ENCODE assay signal across 13 cellular contexts in genomic region chr18:60146220-60146960, GRCh38.
A peak's percentile ranks its signal among the peaks of the same experiment; 100 is the strongest.
DNase-seq lines count a peak whose midpoint lies in the region; ATAC-seq and TF ChIP-seq lines count a peak whose summit lies in the region.
"Had no signal": no experiment of that assay in that cellular context is flagged by ENCODE, and none has a peak within 500 bp of the region (broad histone marks: within the 10 kb centered on the region; RNA-seq: fewer than 3 reads in every experiment).

No MANE protein-coding gene starts in this region.

- in situ Hi-C loops in GM13976 (cut with MboI; ENCODE audit: low sequenced_read_pairs, unreplicated experiment), result no loop called here

- no peak overlapping the region for H3K4me3 ChIP-seq in AG09309 (ENCODE audit: control insufficient read depth, low read depth, low read length)
- H3K4me3 ChIP-seq: testis had no signal

- ATAC-seq in GM19395 (IDR thresholded peaks at IDR 0.05; ENCODE audit: unreplicated experiment) (peak; percentile 70), HG03060 (IDR thresholded peaks at IDR 0.05; ENCODE audit: low read depth, unreplicated experiment) (peak; percentile 95)

- no peak for TF ChIP-seq CTCF in AG09309 (IDR thresholded peaks at IDR 0.05; ENCODE audit: control insufficient read depth, insufficient read depth, low read depth, low read length, missing control alignments)
- TF ChIP-seq CTCF in GM13976 (IDR thresholded peaks at IDR 0.05; ENCODE audit: borderline replicate concordance, control extremely low read depth, extremely low read depth, insufficient read depth, missing control alignments), result no peak

- DNase-seq in AG09309 (ENCODE audit: low read depth) (peak; percentile 11), OCI-M2 (lab: John Stamatoyannopoulos, UW; ENCODE audit: unreplicated experiment) (peak; percentile 71), NCI-H446 treated with DMSO at 0.1 percent for 48 hours (lab: John Stamatoyannopoulos, UW) (no peak), GM13976 (ENCODE audit: low spot score) (no peak), KG1 (lab: John Stamatoyannopoulos, UW) (no peak), NCI-H2107 treated with DMSO at 0.1 percent for 48 hours (lab: John Stamatoyannopoulos, UW; ENCODE audit: unreplicated experiment) (no peak)
- DNase-seq: activated CD4-positive, alpha-beta T cell treated with anti-CD3 and anti-CD28 coated beads, Interleukin-2, amount 50 U/mL, for 4 hours; aorta; foreskin melanocyte; stimulated activated CD4-positive, alpha-beta T cell treated with anti-CD3 and anti-CD28 coated beads, Interleukin-12 subunit alpha, Interleukin-12 subunit beta, amount 100 ng/mL, for 4 hours; testis had no signal

Comparison
In these comparisons a context has a peak if more than half of its experiments do, and no peak if none do; other contexts are left out.
1. DNase-seq: peak in AG09309 (single experiment) and OCI-M2 (single experiment); none in NCI-H446 treated with DMSO at 0.1 percent for 48 hours (single experiment), GM13976 (single experiment), KG1 (single experiment) and NCI-H2107 treated with DMSO at 0.1 percent for 48 hours (single experiment).